In the genomic region with DNA sequence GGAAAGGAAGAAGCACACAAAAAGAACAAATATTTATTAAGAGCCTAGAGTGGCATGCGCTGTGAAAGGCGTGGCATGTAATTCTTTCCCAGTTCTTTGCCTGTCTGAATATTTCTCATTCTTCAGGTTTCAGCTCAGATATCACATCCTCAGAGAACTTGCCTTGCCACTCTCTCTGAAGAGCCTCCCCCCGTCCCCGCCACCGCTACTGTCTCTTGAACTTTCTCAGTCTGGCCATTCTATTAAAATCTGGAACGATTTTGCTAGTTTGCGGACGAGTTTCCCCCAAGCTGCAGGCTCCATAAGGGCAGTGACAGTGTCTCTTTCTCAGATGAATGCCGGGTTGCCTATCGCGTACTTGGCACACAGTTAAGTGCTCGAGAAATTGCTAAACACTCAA, we compare ENCODE assay signal across 8 cellular contexts. TPM values are rescaled to one million over a fixed set of nuclear protein-coding genes. Genes with fewer than 3 reads are reported as not detected.
DNase-seq lines count a peak whose midpoint lies in the region; ATAC-seq and TF ChIP-seq lines count a peak whose summit lies in the region.

No MANE protein-coding gene starts in this region.

- no peaks in the 10 kb centered on the region for H3K27me3 ChIP-seq in Karpas-422 (ENCODE audit: low read length)
- H3K27me3 ChIP-seq in lung (ENCODE audit: control insufficient read depth, insufficient read depth) = no peaks in the 10 kb centered on the region
- no peaks in the 10 kb centered on the region for H3K27me3 ChIP-seq in upper lobe of right lung

- no peaks in the 10 kb centered on the region for H3K9me3 Mint-ChIP-seq in central memory CD8-positive, alpha-beta T cell

- no peaks in the 10 kb centered on the region for H4K20me1 ChIP-seq in Karpas-422 (ENCODE audit: insufficient read depth, low read depth, low read length)

- H3K36me3 ChIP-seq in Karpas-422 (ENCODE audit: insufficient read depth, low read length) (no peaks in the 10 kb centered on the region), lung (ENCODE audit: control insufficient read depth in 2 of 2, insufficient read depth in 2 of 2, low read length in 2 of 2) (no peaks in the 10 kb centered on the region), upper lobe of right lung (no peaks in the 10 kb centered on the region)

- H3K27me3 Mint-ChIP-seq in central memory CD8-positive, alpha-beta T cell = peaks cover 11% of the 10 kb centered on the region

- WGBS in lung, 2 donors = 6 to 8% methylated on average over 12 of the region's 12 CpGs

- H3K79me2 ChIP-seq in Karpas-422 (ENCODE audit: low read length) = no peaks in the 10 kb centered on the region

- H3K4me3 ChIP-seq in Karpas-422 (ENCODE audit: low read length) (no peak overlapping the region), lung (no peak overlapping the region), upper lobe of right lung (peak overlapping the region; percentile 61)

- H3K9me3 ChIP-seq in Karpas-422 (ENCODE audit: low read length) (no peaks in the 10 kb centered on the region), lung (ENCODE audit: control insufficient read depth in 2 of 2, insufficient read depth in 1 of 2, low read length in 1 of 2) (peaks cover 0 to 2% of the 10 kb centered on the region in 2 donors), upper lobe of right lung (no peaks in the 10 kb centered on the region)

- intact Hi-C loops in upper lobe of right lung (cut with DNase I) = no loop called here

- H3K27ac Mint-ChIP-seq in central memory CD8-positive, alpha-beta T cell (ENCODE audit: low read depth) = peak overlapping the region; percentile 21

- ATAC-seq in central memory CD8-positive, alpha-beta T cell (replicated peaks; ENCODE audit: extremely low read depth, poor library complexity, severe bottlenecking) = no peak
- ATAC-seq in lung (ENCODE audit: insufficient read depth, low FRiP score) (no peak), upper lobe of right lung (peak; percentile 2), GM18502 (IDR thresholded peaks at IDR 0.05; ENCODE audit: poor library complexity, unreplicated experiment) (no peak)

- peak overlapping the region; percentile 84 for H3K4me3 Mint-ChIP-seq in central memory CD8-positive, alpha-beta T cell

- H2AFZ ChIP-seq in Karpas-422 (ENCODE audit: low read length) = no peak overlapping the region

- H3K9ac ChIP-seq in Karpas-422 (ENCODE audit: low read length) = no peak overlapping the region

- peaks cover 11% of the 10 kb centered on the region for H3K36me3 Mint-ChIP-seq in central memory CD8-positive, alpha-beta T cell (ENCODE audit: insufficient read depth)

- H3K4me1 ChIP-seq in Karpas-422 (ENCODE audit: low read length) (peaks cover 3% of the 10 kb centered on the region; the same call in 1 of the 2 replicates), lung (ENCODE audit: control insufficient read depth in 2 of 2, insufficient read depth in 2 of 2, low read length in 2 of 2) (peaks cover 5 to 10% of the 10 kb centered on the region in 2 donors), upper lobe of right lung (peaks cover 6% of the 10 kb centered on the region)

- H3K4me2 ChIP-seq in Karpas-422 (ENCODE audit: low read depth, low read length, poor library complexity, severe bottlenecking) = peak overlapping the region; percentile 38

- H3K9me2 ChIP-seq in Karpas-422 (replicated peaks; ENCODE audit: insufficient read depth, low read length) = no peaks in the 10 kb centered on the region

- TF ChIP-seq CTCF in lung (IDR thresholded peaks at IDR 0.05; ENCODE audit: control extremely low read depth, extremely low read depth) (no peak), upper lobe of right lung (IDR thresholded peaks at IDR 0.05) (no peak)

- no peak overlapping the region for H3K27ac ChIP-seq in Karpas-422 (ENCODE audit: low read length)
- H3K27ac ChIP-seq in lung (ENCODE audit: low read depth in 1 of 2, low read length in 1 of 2) = peak overlapping the region; percentile 79 to 91
- H3K27ac ChIP-seq in upper lobe of right lung = peak overlapping the region; percentile 80

- H3K4me1 Mint-ChIP-seq in central memory CD8-positive, alpha-beta T cell = peaks cover 25% of the 10 kb centered on the region

- peak; percentile 52 for DNase-seq in Ammon's horn (ENCODE audit: low spot score)
- DNase-seq in Karpas-422 = no peak
- no peak for DNase-seq in central memory CD8-positive, alpha-beta T cell (ENCODE audit: low spot score in 2 of 2)
- no peak for DNase-seq in lung (ENCODE audit: low spot score)
- no peak for DNase-seq in upper lobe of right lung
- DNase-seq in NCI-H526 treated with DMSO at 0.1 percent for 48 hours (lab: John Stamatoyannopoulos, UW) = no peak
- no peak for DNase-seq in stimulated activated CD8-positive, alpha-beta memory T cell treated with anti-CD3 and anti-CD28 coated beads, Interleukin-4, amount 100 ng/mL, for 48 hours

RNA-seq across cellular contexts. Expression of a gene that starts 0.8 kb away (rescaled TPM):
- 1.0 and 7.3 TPM in 2 replicates for total RNA-seq in Karpas-422 (2014; rRNA removed; shearing (Covaris generic); ENCODE audit: low replicate concordance)
- total RNA-seq in lung (10 to 100 TPM; 33.5 to 73.2 TPM), upper lobe of right lung (59.9 TPM)
- 10 to 100 TPM; 18.9 to 23.0 TPM for polyA plus RNA-seq in lung
